Comparison of ENCODE assay signal across 19 cellular contexts in genomic region chr5:1280177-1281037, GRCh38. TPM values are rescaled to one million over a fixed set of nuclear protein-coding genes. Genes with fewer than 3 reads are reported as not detected.
DNase-seq lines count a peak whose midpoint lies in the region; ATAC-seq, FAIRE-seq and TF ChIP-seq lines count a peak whose summit lies in the region.
"Had no signal": no experiment of that assay in that cellular context is flagged by ENCODE, and none has a peak within 500 bp of the region (broad histone marks: within the 10 kb centered on the region; RNA-seq: fewer than 3 reads in every experiment).

No MANE protein-coding gene starts in this region.

- no peak for ATAC-seq in HG03469 (IDR thresholded peaks at IDR 0.05; ENCODE audit: unreplicated experiment)

- no peak overlapping the region for H3K4me3 Mint-ChIP-seq in activated T-helper 2 cell treated with anti-CD3 and anti-CD28 coated beads, Interferon-gamma antibody, Interleukin-2, Interleukin-4, amounts not matched to agents 10 μg/mL and 5 μg/mL and 100 μg/mL, durations not matched to agents 14 hours and 24 hours and 36 hours (ENCODE audit: low read depth)
- H3K4me3 Mint-ChIP-seq: CD4-positive, CD25-positive, alpha-beta regulatory T cell; IgD-negative memory B cell had no signal

- H3K36me3 ChIP-seq in Peyer's patch (no peaks in the 10 kb centered on the region), kidney (ENCODE audit: control insufficient read depth in 1 of 2, insufficient read depth in 2 of 2, low read length in 2 of 2) (no peaks in the 10 kb centered on the region), sigmoid colon (no peaks in the 10 kb centered on the region), BE2C (no peaks in the 10 kb centered on the region)
- H3K36me3 ChIP-seq: SJCRH30 had no signal

- H3K4me1 ChIP-seq in Peyer's patch (no peaks in the 10 kb centered on the region), kidney (ENCODE audit: control insufficient read depth in 1 of 2, insufficient read depth in 1 of 2, low read depth in 1 of 2, low read length in 2 of 2) (no peaks in the 10 kb centered on the region), sigmoid colon (no peaks in the 10 kb centered on the region), BE2C (no peaks in the 10 kb centered on the region)
- H3K4me1 ChIP-seq: SJCRH30 had no signal

- H3K4me3 ChIP-seq in Peyer's patch (no peak overlapping the region), kidney (ENCODE audit: low read length in 2 of 2) (no peak overlapping the region), sigmoid colon (no peak overlapping the region), BE2C (ENCODE audit: low read depth, low read length) (no peak overlapping the region)
- H3K4me3 ChIP-seq: SJCRH30 had no signal

- intact Hi-C loops in kidney (cut with DNase I): no loop called here
- intact Hi-C loops in sigmoid colon (cut with DNase I): no loop called here
- intact Hi-C loops in activated T-helper 2 cell treated with anti-CD3 and anti-CD28 coated beads, Interferon-gamma antibody, Interleukin-2, Interleukin-4, amounts not matched to agents 10 μg/mL and 5 μg/mL and 100 μg/mL, durations not matched to agents 14 hours and 24 hours and 36 hours (cut with micrococcal nuclease): no loop called here

- H3K27ac ChIP-seq in Peyer's patch (no peak overlapping the region), kidney (ENCODE audit: low read depth in 2 of 2, low read length in 2 of 2) (no peak overlapping the region), sigmoid colon (no peak overlapping the region)
- H3K27ac ChIP-seq: SJCRH30 had no signal

- no peak overlapping the region for H3K27ac Mint-ChIP-seq in activated T-helper 2 cell treated with anti-CD3 and anti-CD28 coated beads, Interferon-gamma antibody, Interleukin-2, Interleukin-4, amounts not matched to agents 10 μg/mL and 5 μg/mL and 100 μg/mL, durations not matched to agents 14 hours and 24 hours and 36 hours
- H3K27ac Mint-ChIP-seq: IgD-negative memory B cell had no signal

- no peak overlapping the region for H3K9ac ChIP-seq in kidney (ENCODE audit: low read length in 2 of 2)

- H3K27me3 Mint-ChIP-seq in activated T-helper 2 cell treated with anti-CD3 and anti-CD28 coated beads, Interferon-gamma antibody, Interleukin-2, Interleukin-4, amounts not matched to agents 10 μg/mL and 5 μg/mL and 100 μg/mL, durations not matched to agents 14 hours and 24 hours and 36 hours (ENCODE audit: low read depth): no peaks in the 10 kb centered on the region
- H3K27me3 Mint-ChIP-seq: CD4-positive, CD25-positive, alpha-beta regulatory T cell; IgD-negative memory B cell had no signal

- no peaks in the 10 kb centered on the region for H3K4me1 Mint-ChIP-seq in activated T-helper 2 cell treated with anti-CD3 and anti-CD28 coated beads, Interferon-gamma antibody, Interleukin-2, Interleukin-4, amounts not matched to agents 10 μg/mL and 5 μg/mL and 100 μg/mL, durations not matched to agents 14 hours and 24 hours and 36 hours (ENCODE audit: low read depth)
- H3K4me1 Mint-ChIP-seq: CD4-positive, CD25-positive, alpha-beta regulatory T cell; IgD-negative memory B cell had no signal

- H3K36me3 Mint-ChIP-seq in activated T-helper 2 cell treated with anti-CD3 and anti-CD28 coated beads, Interferon-gamma antibody, Interleukin-2, Interleukin-4, amounts not matched to agents 10 μg/mL and 5 μg/mL and 100 μg/mL, durations not matched to agents 14 hours and 24 hours and 36 hours (ENCODE audit: low read depth): peaks cover 10% of the 10 kb centered on the region
- H3K36me3 Mint-ChIP-seq: CD4-positive, CD25-positive, alpha-beta regulatory T cell; IgD-negative memory B cell had no signal

- 95% methylated on average over 32 of the region's 32 CpGs for WGBS in sigmoid colon, 2 donors

- no peak for TF ChIP-seq CTCF in Peyer's patch (IDR thresholded peaks at IDR 0.05)
- TF ChIP-seq CTCF in kidney (IDR thresholded peaks at IDR 0.05; ENCODE audit: borderline replicate concordance, extremely low read depth, insufficient read depth): no peak
- no peak for TF ChIP-seq CTCF in sigmoid colon (IDR thresholded peaks at IDR 0.05)
- no peak for TF ChIP-seq CTCF in BE2C (IDR thresholded peaks at IDR 0.05; ENCODE audit: low read depth, low read length)

- no peaks in the 10 kb centered on the region for H3K9me3 ChIP-seq in Peyer's patch
- peaks cover 0 to 7% of the 10 kb centered on the region in 2 donors for H3K9me3 ChIP-seq in kidney (ENCODE audit: control insufficient read depth in 1 of 2, low read length in 2 of 2)
- no peaks in the 10 kb centered on the region for H3K9me3 ChIP-seq in sigmoid colon
- H3K9me3 ChIP-seq in BE2C: no peaks in the 10 kb centered on the region
- H3K9me3 ChIP-seq: SJCRH30 had no signal

- DNase-seq in EH (ENCODE audit: low read depth): peak; percentile 57
- peak in 2 of 3 donors; percentile 30 to 32 for DNase-seq in Peyer's patch
- DNase-seq in kidney: peak; percentile 64
- peak; percentile 50 for DNase-seq in sigmoid colon
- no peak for DNase-seq in activated T-helper 2 cell treated with anti-CD3 and anti-CD28 coated beads, Interferon-gamma antibody, Interleukin-2, Interleukin-4, amounts not matched to agents 10 μg/mL and 5 μg/mL and 100 μg/mL, durations not matched to agents 14 hours and 24 hours and 36 hours (ENCODE audit: low spot score)
- DNase-seq in BE2C: no peak
- DNase-seq: Calu3; CD4-positive, CD25-positive, alpha-beta regulatory T cell; DMS79; NCI-H1417; NCI-H1930; NCI-H510A treated with DMSO at 0.1 percent for 48 hours; SJCRH30 had no signal

- H3K9me3 Mint-ChIP-seq in activated T-helper 2 cell treated with anti-CD3 and anti-CD28 coated beads, Interferon-gamma antibody, Interleukin-2, Interleukin-4, amounts not matched to agents 10 μg/mL and 5 μg/mL and 100 μg/mL, durations not matched to agents 14 hours and 24 hours and 36 hours: no peaks in the 10 kb centered on the region
- H3K9me3 Mint-ChIP-seq: CD4-positive, CD25-positive, alpha-beta regulatory T cell had no signal

- FAIRE-seq in kidney (lab: Jason Lieb, UNC): no peak
- FAIRE-seq: RCC 7860 had no signal

- H3K27me3 ChIP-seq in Peyer's patch (no peaks in the 10 kb centered on the region), sigmoid colon (no peaks in the 10 kb centered on the region), BE2C (no peaks in the 10 kb centered on the region)
- H3K27me3 ChIP-seq: SJCRH30 had no signal

- TF ChIP-seq EP300 in sigmoid colon (IDR thresholded peaks at IDR 0.05): no peak

- TF ChIP-seq POLR2A in Peyer's patch (IDR thresholded peaks at IDR 0.05): no peak
- no peak for TF ChIP-seq POLR2A in sigmoid colon (IDR thresholded peaks at IDR 0.05)

RNA-seq across cellular contexts. Expression of gene TERT, which starts 14.5 kb away (rescaled TPM):
- 1 to 10 TPM in 3 of 4 donors, under 1 TPM in 1; 0.70 to 6.6 (median 1.6) TPM for total RNA-seq in Peyer's patch
- total RNA-seq in kidney: 0.91 TPM
- not detected for polyA plus RNA-seq in kidney (ENCODE audit: insufficient read depth, low read depth, low replicate concordance)
- total RNA-seq in sigmoid colon: not detected
- polyA plus RNA-seq in sigmoid colon: 1 to 10 TPM in 1 of 3 donors, not detected in 2; 2.9 TPM
- 11.8 and 12.0 TPM in 2 replicates for total RNA-seq in activated T-helper 2 cell treated with anti-CD3 and anti-CD28 coated beads, Interferon-gamma antibody, Interleukin-2, Interleukin-4, amounts not matched to agents 10 μg/mL and 5 μg/mL and 100 μg/mL, durations not matched to agents 14 hours and 24 hours and 36 hours
- not detected for polyA plus RNA-seq in BE2C (2012; ENCODE audit: insufficient read depth, insufficient read length, low read depth)
- total RNA-seq: SJCRH30 had no signal
- polyA plus RNA-seq: CD4-positive, CD25-positive, alpha-beta regulatory T cell; IgD-negative memory B cell had no signal

RNA-seq across cellular contexts. Expression of gene SLC6A18, which starts 55.2 kb away (rescaled TPM):
- total RNA-seq in Peyer's patch: under 1 TPM in 2 of 4 donors, not detected in 2; 0.53 to 0.95 TPM
- not detected for total RNA-seq in kidney
- polyA plus RNA-seq in kidney (ENCODE audit: insufficient read depth, low read depth, low replicate concordance): 1.5 TPM
- total RNA-seq in sigmoid colon: not detected
- under 1 TPM in 1 of 3 donors, not detected in 2; 0.07 TPM for polyA plus RNA-seq in sigmoid colon
- not detected in 2 replicates for total RNA-seq in activated T-helper 2 cell treated with anti-CD3 and anti-CD28 coated beads, Interferon-gamma antibody, Interleukin-2, Interleukin-4, amounts not matched to agents 10 μg/mL and 5 μg/mL and 100 μg/mL, durations not matched to agents 14 hours and 24 hours and 36 hours
- polyA plus RNA-seq in BE2C (2012; ENCODE audit: insufficient read depth, insufficient read length, low read depth): not detected
- total RNA-seq: A673; Calu3; CD4-positive, CD25-positive, alpha-beta regulatory T cell; H4; HT-29; SJCRH30 had no signal
- polyA plus RNA-seq: CD4-positive, CD25-positive, alpha-beta regulatory T cell; IgD-negative memory B cell had no signal

Comparison
In these comparisons a context has a peak if more than half of its experiments do, and no peak if none do; other contexts are left out.
1. DNase-seq: peak in EH (single experiment), Peyer's patch (2 of 3), kidney (single experiment) and sigmoid colon (single experiment); none in activated T-helper 2 cell treated with anti-CD3 and anti-CD28 coated beads, Interferon-gamma antibody, Interleukin-2, Interleukin-4, amounts not matched to agents 10 μg/mL and 5 μg/mL and 100 μg/mL, durations not matched to agents 14 hours and 24 hours and 36 hours (single experiment) and BE2C (single experiment).